6 cellular contexts compared by ENCODE assay signal in genomic region chr22:47687364-47687655, GRCh38.
"Had no signal": no experiment of that assay in that cellular context is flagged by ENCODE, and none has a peak within 500 bp of the region (broad histone marks: within the 10 kb centered on the region; RNA-seq: fewer than 3 reads in every experiment).

No MANE protein-coding gene starts in this region.

- H3K27ac Mint-ChIP-seq: GM23338, HFFc6 had no signal

- H3K9me3 ChIP-seq: HAP-1 had no signal

- H3K4me3 Mint-ChIP-seq: GM23338, HFFc6 had no signal

- H2AFZ ChIP-seq: GM23338 had no signal

- H3K4me2 ChIP-seq: GM23338 had no signal

- H3K4me1 Mint-ChIP-seq: GM23338 had no signal

- ATAC-seq: GM23338, HCT116, K562 had no signal

- H3K4me3 ChIP-seq: GM23338, HAP-1, K562 had no signal

- DNase-seq: HFFc6, IMR-90 had no signal

- H3K4me1 ChIP-seq: HAP-1 had no signal

- H3K36me3 ChIP-seq: HAP-1 had no signal
